In genomic region chr12:49483621-49484020, GRCh38 we compare ENCODE assay signal across 1 cellular context.
TF ChIP-seq lines count a peak whose summit lies in the region.

No MANE protein-coding gene starts in this region.

TF ChIP-seq in SK-N-SH, 30 proteins besides CTCF, POLR2A, EP300 and RAD21:
- TF ChIP-seq ELF1 (IDR thresholded peaks at IDR 0.05), result no peak
- 0 out of 2 replicates have a peak, but pooled peaks have one; percentile 26 for TF ChIP-seq TEAD4 (IDR thresholded peaks at IDR 0.05; ENCODE audit: borderline replicate concordance, insufficient read depth)
- TF ChIP-seq TCF12 (IDR thresholded peaks at IDR 0.05), result peak; percentile 46; the same call in 1 of the 2 replicates
- no peak for TF ChIP-seq IRF3 (IDR thresholded peaks at IDR 0.05; ENCODE audit: low read depth, low read length)
- peak; percentile 41; the same call in 1 of the 2 replicates for TF ChIP-seq FOSL2 (IDR thresholded peaks at IDR 0.05; ENCODE audit: borderline replicate concordance, low read depth)
